Comparison of ENCODE assay signal across 1 cellular context in genomic region chr6:36098920-36099647, GRCh38.
TF ChIP-seq lines count a peak whose summit lies in the region.

No MANE protein-coding gene starts in this region.

TF ChIP-seq in K562, 482 proteins besides CTCF, POLR2A, EP300 and RAD21 (continued from another document and continues in another):
- TF ChIP-seq HMBOX1 (IDR thresholded peaks at IDR 0.05) (peak; percentile 98), ZNF696 (CRISPR knock-in tag; conservative IDR thresholded peaks at IDR 0.05) (no peak), ZC3H4 (CRISPR knock-in tag; IDR thresholded peaks at IDR 0.05; ENCODE audit: borderline replicate concordance) (no peak), FOXJ3 (CRISPR knock-in tag; IDR thresholded peaks at IDR 0.05) (no peak), NFIX (CRISPR knock-in tag; IDR thresholded peaks at IDR 0.05; ENCODE audit: low read depth) (no peak), MEIS2 (IDR thresholded peaks at IDR 0.05; ENCODE audit: partially characterized antibody) (peak; percentile 30), E2F4 (CRISPR knock-in tag; IDR thresholded peaks at IDR 0.05; ENCODE audit: low read depth) (no peak), ZNF318 (IDR thresholded peaks at IDR 0.05; ENCODE audit: borderline replicate concordance in 1 of 2, low read depth in 1 of 2) (no peak), ARID3A (IDR thresholded peaks at IDR 0.05; ENCODE audit: borderline replicate concordance, low read depth, low read length) (no peak), ZBTB11 (CRISPR knock-in tag; IDR thresholded peaks at IDR 0.05) (peak in 1 of 3 experiments; percentile 28; a peak in 1 of 6 replicates), CBX3 (IDR thresholded peaks at IDR 0.05; ENCODE audit: borderline replicate concordance in 1 of 2, low read length in 2 of 2) (peak in 1 of 2 experiments; percentile 65; a peak in 2 of 3 replicates), PCBP2 (IDR thresholded peaks at IDR 0.05; ENCODE audit: low read depth, low read length, poor library complexity, severe bottlenecking) (no peak), YY1 (IDR thresholded peaks at IDR 0.05; ENCODE audit: borderline replicate concordance in 1 of 3, control insufficient read depth in 1 of 3, extremely low read depth in 1 of 3, insufficient read depth in 3 of 3, insufficient read length in 1 of 3, insufficient replicate concordance in 2 of 3, low read depth in 1 of 3, low read length in 2 of 3) (peak in 1 of 3 experiments; percentile 23), KDM4B (IDR thresholded peaks at IDR 0.05; ENCODE audit: borderline replicate concordance in 2 of 2, low read depth in 1 of 2) (0 out of 4 replicates have a peak, but pooled peaks of 1 of the 2 experiments have one; percentile 87), KDM1A (IDR thresholded peaks at IDR 0.05) (peak; percentile 64 to 69), SRSF3 (IDR thresholded peaks at IDR 0.05; ENCODE audit: insufficient read depth, low read length) (no peak), PML (IDR thresholded peaks at IDR 0.05; ENCODE audit: low read length) (no peak; the same call in 1 of the 2 replicates)
- TF ChIP-seq, protein P1, sequence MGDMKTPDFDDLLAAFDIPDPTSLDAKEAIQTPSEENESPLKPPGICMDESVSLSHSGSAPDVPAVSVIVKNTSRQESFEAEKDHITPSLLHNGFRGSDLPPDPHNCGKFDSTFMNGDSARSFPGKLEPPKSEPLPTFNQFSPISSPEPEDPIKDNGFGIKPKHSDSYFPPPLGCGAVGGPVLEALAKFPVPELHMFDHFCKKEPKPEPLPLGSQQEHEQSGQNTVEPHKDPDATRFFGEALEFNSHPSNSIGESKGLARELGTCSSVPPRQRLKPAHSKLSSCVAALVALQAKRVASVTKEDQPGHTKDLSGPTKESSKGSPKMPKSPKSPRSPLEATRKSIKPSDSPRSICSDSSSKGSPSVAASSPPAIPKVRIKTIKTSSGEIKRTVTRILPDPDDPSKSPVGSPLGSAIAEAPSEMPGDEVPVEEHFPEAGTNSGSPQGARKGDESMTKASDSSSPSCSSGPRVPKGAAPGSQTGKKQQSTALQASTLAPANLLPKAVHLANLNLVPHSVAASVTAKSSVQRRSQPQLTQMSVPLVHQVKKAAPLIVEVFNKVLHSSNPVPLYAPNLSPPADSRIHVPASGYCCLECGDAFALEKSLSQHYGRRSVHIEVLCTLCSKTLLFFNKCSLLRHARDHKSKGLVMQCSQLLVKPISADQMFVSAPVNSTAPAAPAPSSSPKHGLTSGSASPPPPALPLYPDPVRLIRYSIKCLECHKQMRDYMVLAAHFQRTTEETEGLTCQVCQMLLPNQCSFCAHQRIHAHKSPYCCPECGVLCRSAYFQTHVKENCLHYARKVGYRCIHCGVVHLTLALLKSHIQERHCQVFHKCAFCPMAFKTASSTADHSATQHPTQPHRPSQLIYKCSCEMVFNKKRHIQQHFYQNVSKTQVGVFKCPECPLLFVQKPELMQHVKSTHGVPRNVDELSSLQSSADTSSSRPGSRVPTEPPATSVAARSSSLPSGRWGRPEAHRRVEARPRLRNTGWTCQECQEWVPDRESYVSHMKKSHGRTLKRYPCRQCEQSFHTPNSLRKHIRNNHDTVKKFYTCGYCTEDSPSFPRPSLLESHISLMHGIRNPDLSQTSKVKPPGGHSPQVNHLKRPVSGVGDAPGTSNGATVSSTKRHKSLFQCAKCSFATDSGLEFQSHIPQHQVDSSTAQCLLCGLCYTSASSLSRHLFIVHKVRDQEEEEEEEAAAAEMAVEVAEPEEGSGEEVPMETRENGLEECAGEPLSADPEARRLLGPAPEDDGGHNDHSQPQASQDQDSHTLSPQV (IDR thresholded peaks at IDR 0.05): peak; percentile 96
- TF ChIP-seq, protein P2, sequence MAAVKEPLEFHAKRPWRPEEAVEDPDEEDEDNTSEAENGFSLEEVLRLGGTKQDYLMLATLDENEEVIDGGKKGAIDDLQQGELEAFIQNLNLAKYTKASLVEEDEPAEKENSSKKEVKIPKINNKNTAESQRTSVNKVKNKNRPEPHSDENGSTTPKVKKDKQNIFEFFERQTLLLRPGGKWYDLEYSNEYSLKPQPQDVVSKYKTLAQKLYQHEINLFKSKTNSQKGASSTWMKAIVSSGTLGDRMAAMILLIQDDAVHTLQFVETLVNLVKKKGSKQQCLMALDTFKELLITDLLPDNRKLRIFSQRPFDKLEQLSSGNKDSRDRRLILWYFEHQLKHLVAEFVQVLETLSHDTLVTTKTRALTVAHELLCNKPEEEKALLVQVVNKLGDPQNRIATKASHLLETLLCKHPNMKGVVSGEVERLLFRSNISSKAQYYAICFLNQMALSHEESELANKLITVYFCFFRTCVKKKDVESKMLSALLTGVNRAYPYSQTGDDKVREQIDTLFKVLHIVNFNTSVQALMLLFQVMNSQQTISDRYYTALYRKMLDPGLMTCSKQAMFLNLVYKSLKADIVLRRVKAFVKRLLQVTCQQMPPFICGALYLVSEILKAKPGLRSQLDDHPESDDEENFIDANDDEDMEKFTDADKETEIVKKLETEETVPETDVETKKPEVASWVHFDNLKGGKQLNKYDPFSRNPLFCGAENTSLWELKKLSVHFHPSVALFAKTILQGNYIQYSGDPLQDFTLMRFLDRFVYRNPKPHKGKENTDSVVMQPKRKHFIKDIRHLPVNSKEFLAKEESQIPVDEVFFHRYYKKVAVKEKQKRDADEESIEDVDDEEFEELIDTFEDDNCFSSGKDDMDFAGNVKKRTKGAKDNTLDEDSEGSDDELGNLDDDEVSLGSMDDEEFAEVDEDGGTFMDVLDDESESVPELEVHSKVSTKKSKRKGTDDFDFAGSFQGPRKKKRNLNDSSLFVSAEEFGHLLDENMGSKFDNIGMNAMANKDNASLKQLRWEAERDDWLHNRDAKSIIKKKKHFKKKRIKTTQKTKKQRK (IDR thresholded peaks at IDR 0.05; ENCODE audit: borderline replicate concordance, low read depth, low read length): no peak
- TF ChIP-seq, protein P3, sequence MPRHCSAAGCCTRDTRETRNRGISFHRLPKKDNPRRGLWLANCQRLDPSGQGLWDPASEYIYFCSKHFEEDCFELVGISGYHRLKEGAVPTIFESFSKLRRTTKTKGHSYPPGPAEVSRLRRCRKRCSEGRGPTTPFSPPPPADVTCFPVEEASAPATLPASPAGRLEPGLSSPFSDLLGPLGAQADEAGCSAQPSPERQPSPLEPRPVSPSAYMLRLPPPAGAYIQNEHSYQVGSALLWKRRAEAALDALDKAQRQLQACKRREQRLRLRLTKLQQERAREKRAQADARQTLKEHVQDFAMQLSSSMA (CRISPR knock-in tag; IDR thresholded peaks at IDR 0.05): no peak
- TF ChIP-seq, protein P4, sequence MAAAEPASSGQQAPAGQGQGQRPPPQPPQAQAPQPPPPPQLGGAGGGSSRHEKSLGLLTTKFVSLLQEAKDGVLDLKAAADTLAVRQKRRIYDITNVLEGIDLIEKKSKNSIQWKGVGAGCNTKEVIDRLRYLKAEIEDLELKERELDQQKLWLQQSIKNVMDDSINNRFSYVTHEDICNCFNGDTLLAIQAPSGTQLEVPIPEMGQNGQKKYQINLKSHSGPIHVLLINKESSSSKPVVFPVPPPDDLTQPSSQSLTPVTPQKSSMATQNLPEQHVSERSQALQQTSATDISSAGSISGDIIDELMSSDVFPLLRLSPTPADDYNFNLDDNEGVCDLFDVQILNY (CRISPR knock-in tag; IDR thresholded peaks at IDR 0.05): no peak
